2 cellular contexts compared by ENCODE assay signal in the genomic region with DNA sequence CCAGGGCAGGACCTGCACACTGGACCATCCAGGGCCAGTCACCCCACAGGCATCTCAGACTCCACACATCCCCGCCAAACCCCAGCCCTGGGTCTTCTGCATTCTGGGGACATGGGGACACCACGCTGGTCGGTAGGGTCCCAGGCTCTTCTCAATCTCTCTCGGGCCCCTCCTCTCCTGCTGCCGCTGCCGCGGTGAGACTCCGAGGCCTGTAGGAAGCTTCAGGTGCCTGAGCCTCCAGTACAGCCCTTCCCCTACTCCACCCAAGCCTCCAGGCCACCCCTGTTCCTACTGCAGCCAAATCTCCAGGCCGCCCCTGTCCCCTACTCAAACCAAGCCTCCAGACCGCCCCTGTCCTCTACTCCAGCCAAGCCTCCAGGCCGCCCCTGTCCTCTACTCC.
TF ChIP-seq lines count a peak whose summit lies in the region.

No MANE protein-coding gene starts in this region.

TF ChIP-seq in SK-N-SH treated with all-trans-retinoic acid at 6 μM for 48 hours, 23 proteins besides CTCF, POLR2A, EP300 and RAD21 (continued from another document):
- no peak for TF ChIP-seq POU6F1 (CRISPR knock-in tag; IDR thresholded peaks at IDR 0.05; ENCODE audit: borderline replicate concordance, low read depth)
- no peak for TF ChIP-seq CSDC2 (CRISPR knock-in tag; IDR thresholded peaks at IDR 0.05)
- no peak for TF ChIP-seq CSRNP3 (CRISPR knock-in tag; IDR thresholded peaks at IDR 0.05)
- TF ChIP-seq ZC3H10 (CRISPR knock-in tag; IDR thresholded peaks at IDR 0.05) = no peak
- TF ChIP-seq GLIS3 (CRISPR knock-in tag; IDR thresholded peaks at IDR 0.05) = no peak
- TF ChIP-seq TOX (CRISPR knock-in tag; IDR thresholded peaks at IDR 0.05; ENCODE audit: borderline replicate concordance) = no peak
- no peak for TF ChIP-seq TCF4 (CRISPR knock-in tag; IDR thresholded peaks at IDR 0.05; ENCODE audit: borderline replicate concordance)
- no peak for TF ChIP-seq PPARA (CRISPR knock-in tag; IDR thresholded peaks at IDR 0.05; ENCODE audit: borderline replicate concordance)
- no peak for TF ChIP-seq ZNF565 (CRISPR knock-in tag; conservative IDR thresholded peaks at IDR 0.05; ENCODE audit: low read depth)
- no peak for TF ChIP-seq RARB (CRISPR knock-in tag; IDR thresholded peaks at IDR 0.05)
- no peak for TF ChIP-seq CREB5 (CRISPR knock-in tag; IDR thresholded peaks at IDR 0.05; ENCODE audit: low read depth)
- no peak for TF ChIP-seq OSR1 (CRISPR knock-in tag; IDR thresholded peaks at IDR 0.05)
TF ChIP-seq in SK-N-SH treated with all-trans-retinoic acid at 6 μM for 48 hours: peak in this region for 0.

TF ChIP-seq in SK-N-SH, 30 proteins besides CTCF, POLR2A, EP300 and RAD21 (continued from another document):
- TF ChIP-seq TAF1 (IDR thresholded peaks at IDR 0.05; ENCODE audit: borderline replicate concordance, low read depth, low read length) (no peak), MXI1 (IDR thresholded peaks at IDR 0.05; ENCODE audit: low read depth, low read length) (no peak), NFIC (IDR thresholded peaks at IDR 0.05; ENCODE audit: borderline replicate concordance) (no peak), TEAD4 (IDR thresholded peaks at IDR 0.05; ENCODE audit: borderline replicate concordance, insufficient read depth) (no peak), FOXJ3 (CRISPR knock-in tag; IDR thresholded peaks at IDR 0.05) (no peak)
- TF ChIP-seq, protein P1, sequence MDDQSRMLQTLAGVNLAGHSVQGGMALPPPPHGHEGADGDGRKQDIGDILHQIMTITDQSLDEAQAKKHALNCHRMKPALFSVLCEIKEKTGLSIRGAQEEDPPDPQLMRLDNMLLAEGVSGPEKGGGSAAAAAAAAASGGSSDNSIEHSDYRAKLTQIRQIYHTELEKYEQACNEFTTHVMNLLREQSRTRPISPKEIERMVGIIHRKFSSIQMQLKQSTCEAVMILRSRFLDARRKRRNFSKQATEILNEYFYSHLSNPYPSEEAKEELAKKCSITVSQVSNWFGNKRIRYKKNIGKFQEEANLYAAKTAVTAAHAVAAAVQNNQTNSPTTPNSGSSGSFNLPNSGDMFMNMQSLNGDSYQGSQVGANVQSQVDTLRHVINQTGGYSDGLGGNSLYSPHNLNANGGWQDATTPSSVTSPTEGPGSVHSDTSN (IDR thresholded peaks at IDR 0.05) = no peak
- TF ChIP-seq, protein P2, sequence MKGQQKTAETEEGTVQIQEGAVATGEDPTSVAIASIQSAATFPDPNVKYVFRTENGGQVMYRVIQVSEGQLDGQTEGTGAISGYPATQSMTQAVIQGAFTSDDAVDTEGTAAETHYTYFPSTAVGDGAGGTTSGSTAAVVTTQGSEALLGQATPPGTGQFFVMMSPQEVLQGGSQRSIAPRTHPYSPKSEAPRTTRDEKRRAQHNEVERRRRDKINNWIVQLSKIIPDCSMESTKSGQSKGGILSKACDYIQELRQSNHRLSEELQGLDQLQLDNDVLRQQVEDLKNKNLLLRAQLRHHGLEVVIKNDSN (IDR thresholded peaks at IDR 0.05; ENCODE audit: borderline replicate concordance, low read depth) = no peak
- TF ChIP-seq, protein P3, sequence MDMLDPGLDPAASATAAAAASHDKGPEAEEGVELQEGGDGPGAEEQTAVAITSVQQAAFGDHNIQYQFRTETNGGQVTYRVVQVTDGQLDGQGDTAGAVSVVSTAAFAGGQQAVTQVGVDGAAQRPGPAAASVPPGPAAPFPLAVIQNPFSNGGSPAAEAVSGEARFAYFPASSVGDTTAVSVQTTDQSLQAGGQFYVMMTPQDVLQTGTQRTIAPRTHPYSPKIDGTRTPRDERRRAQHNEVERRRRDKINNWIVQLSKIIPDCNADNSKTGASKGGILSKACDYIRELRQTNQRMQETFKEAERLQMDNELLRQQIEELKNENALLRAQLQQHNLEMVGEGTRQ (IDR thresholded peaks at IDR 0.05; ENCODE audit: borderline replicate concordance, low read depth, low read length) = no peak
